Comparison of ENCODE assay signal across 8 cellular contexts in the genomic region with DNA sequence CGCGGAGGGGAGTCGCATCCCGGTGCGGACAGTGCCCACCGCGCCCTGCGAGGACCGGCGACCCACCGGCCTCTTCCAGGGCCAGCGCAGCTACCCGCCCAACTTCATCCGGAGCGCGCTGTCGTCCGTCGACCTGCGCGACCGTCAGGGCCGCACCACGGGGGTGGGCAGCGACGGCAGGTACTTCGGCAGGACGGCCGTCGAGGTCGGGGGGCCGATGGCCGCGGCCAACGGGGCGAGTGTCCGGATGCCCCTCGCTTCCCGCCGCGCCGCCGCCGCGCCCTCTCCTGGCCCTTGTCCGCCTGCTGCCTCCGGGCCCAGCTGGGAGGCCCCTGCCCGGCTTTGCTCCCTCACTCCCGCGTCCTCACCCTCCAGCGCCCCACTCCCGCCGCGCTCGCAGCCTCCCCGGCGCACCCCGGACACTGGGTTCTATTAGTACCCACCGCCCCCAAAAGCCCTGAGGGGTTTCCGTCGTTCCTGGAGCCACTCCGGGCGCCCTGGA. TPM values are rescaled to one million over a fixed set of nuclear protein-coding genes. Genes with fewer than 3 reads are reported as not detected.
DNase-seq lines count a peak whose midpoint lies in the region; ATAC-seq and TF ChIP-seq lines count a peak whose summit lies in the region.
"Not testable (repeated sequence)": the region's sequence is repeated elsewhere in the genome, so short reads cannot be mapped to it uniquely, and the experiment has no call there.

No MANE protein-coding gene starts in this region.

- not testable (repeated sequence) for H3K9me3 ChIP-seq in CD8-positive, alpha-beta T cell (ENCODE audit: low read length); heart left ventricle; lung (ENCODE audit: control insufficient read depth in 2 of 2, insufficient read depth in 1 of 2, low read length in 1 of 2); parathyroid adenoma (ENCODE audit: control insufficient read depth, low read length); suprapubic skin

- not testable (repeated sequence) for TF ChIP-seq POLR2A in NB4 (IDR thresholded peaks at IDR 0.05; ENCODE audit: extremely low read depth, insufficient read length); heart left ventricle (IDR thresholded peaks at IDR 0.05); suprapubic skin (IDR thresholded peaks at IDR 0.05)

- not testable (repeated sequence) for H3K36me3 Mint-ChIP-seq in CD8-positive, alpha-beta T cell; activated T-cell treated with anti-CD3 and anti-CD28 coated beads, Interleukin-2, amount 50 U/mL, for 4 hours (ENCODE audit: insufficient read depth)

- peak overlapping the region; percentile 60 for H2AFZ ChIP-seq in parathyroid adenoma

- TF ChIP-seq CTCF in CD8-positive, alpha-beta T cell (IDR thresholded peaks at IDR 0.05); NB4 (IDR thresholded peaks at IDR 0.05; ENCODE audit: low read depth, low read length); choroid plexus epithelial cell (conservative IDR thresholded peaks at IDR 0.05; ENCODE audit: low read depth, low read length); lung (IDR thresholded peaks at IDR 0.05; ENCODE audit: control extremely low read depth, extremely low read depth); parathyroid adenoma (IDR thresholded peaks at IDR 0.05); suprapubic skin (IDR thresholded peaks at IDR 0.05): not testable (repeated sequence)
- TF ChIP-seq CTCF in heart left ventricle (IDR thresholded peaks at IDR 0.05), result peak in 3 of 12 donors; percentile 6 to 23 (median 21)

- not testable (repeated sequence) for H3K4me1 ChIP-seq in CD8-positive, alpha-beta T cell (ENCODE audit: insufficient read depth, low read length); heart left ventricle; lung (ENCODE audit: control insufficient read depth in 2 of 2, insufficient read depth in 2 of 2, low read length in 2 of 2); parathyroid adenoma
- peaks cover 10% of the 10 kb centered on the region for H3K4me1 ChIP-seq in suprapubic skin

- not testable (repeated sequence) for H3K27me3 ChIP-seq in CD8-positive, alpha-beta T cell (ENCODE audit: insufficient read depth, low read length); heart left ventricle; lung (ENCODE audit: control insufficient read depth, insufficient read depth); parathyroid adenoma (ENCODE audit: control insufficient read depth, insufficient read depth, low read length); suprapubic skin

- not testable (repeated sequence) for H3K79me2 ChIP-seq in parathyroid adenoma

- H3K9me3 Mint-ChIP-seq in CD8-positive, alpha-beta T cell; activated T-cell treated with anti-CD3 and anti-CD28 coated beads, Interleukin-2, amount 50 U/mL, for 4 hours: not testable (repeated sequence)

- H3K36me3 ChIP-seq in CD8-positive, alpha-beta T cell (ENCODE audit: insufficient read depth, low read length); heart left ventricle; lung (ENCODE audit: control insufficient read depth in 2 of 2, insufficient read depth in 2 of 2, low read length in 2 of 2); parathyroid adenoma (ENCODE audit: control insufficient read depth, insufficient read depth, low read length); suprapubic skin: not testable (repeated sequence)

- ATAC-seq in CD8-positive, alpha-beta T cell, result peak; percentile 24
- peak; percentile 39 to 42 for ATAC-seq in activated T-cell treated with anti-CD3 and anti-CD28 coated beads, Interleukin-2, amount 50 U/mL, for 4 hours
- ATAC-seq in heart left ventricle (peak in 3 of 4 donors; percentile 53 to 71 (median 68)), lung (ENCODE audit: insufficient read depth, low FRiP score) (peak; percentile 68)

- POLR2A ChIA-PET in CD8-positive, alpha-beta T cell (lab: Charles Lee), result not testable (repeated sequence)

- not testable (repeated sequence) for H3K27ac Mint-ChIP-seq in CD8-positive, alpha-beta T cell

- CTCF ChIA-PET in CD8-positive, alpha-beta T cell (lab: Charles Lee), result not testable (repeated sequence)

- not testable (repeated sequence) for H3K9ac ChIP-seq in parathyroid adenoma

- 0 to 5% (median 1%) methylated on average over 12 to 63 of the region's 63 CpGs for WGBS in heart left ventricle, 4 donors
- 1 to 2% methylated on average over 32 to 63 of the region's 63 CpGs for WGBS in lung, 2 donors
- WGBS in suprapubic skin, result 6% methylated on average over 6 of the region's 63 CpGs

- not testable (repeated sequence) for TF ChIP-seq EP300 in suprapubic skin (IDR thresholded peaks at IDR 0.05)

- H3K4me1 Mint-ChIP-seq in CD8-positive, alpha-beta T cell (ENCODE audit: low read depth); activated T-cell treated with anti-CD3 and anti-CD28 coated beads, Interleukin-2, amount 50 U/mL, for 4 hours (ENCODE audit: low read depth): not testable (repeated sequence)

- DNase-seq in CD8-positive, alpha-beta T cell, result peak in 1 of 7 experiments; percentile 4
- peak; percentile 0 for DNase-seq in NB4 (ENCODE audit: low read depth)
- DNase-seq in activated T-cell treated with anti-CD3 and anti-CD28 coated beads, Interleukin-2, amount 50 U/mL, for 4 hours; choroid plexus epithelial cell (ENCODE audit: low read depth); lung (ENCODE audit: low spot score): not testable (repeated sequence)
- DNase-seq in heart left ventricle, result peak in 1 of 5 donors; percentile 42
- DNase-seq in suprapubic skin (ENCODE audit: low spot score in 2 of 2), result peak in 1 of 2 donors; percentile 46

- intact Hi-C loops in CD8-positive, alpha-beta T cell (cut with DNase I, micrococcal nuclease); heart left ventricle (cut with DNase I): not testable (repeated sequence)

- peak overlapping the region; percentile 77 for H3K4me3 Mint-ChIP-seq in CD8-positive, alpha-beta T cell
- H3K4me3 Mint-ChIP-seq in activated T-cell treated with anti-CD3 and anti-CD28 coated beads, Interleukin-2, amount 50 U/mL, for 4 hours, result peak overlapping the region; percentile 81

- peaks cover 12% of the 10 kb centered on the region for H3K27me3 Mint-ChIP-seq in CD8-positive, alpha-beta T cell (ENCODE audit: low read depth)
- H3K27me3 Mint-ChIP-seq in activated T-cell treated with anti-CD3 and anti-CD28 coated beads, Interleukin-2, amount 50 U/mL, for 4 hours (ENCODE audit: low read depth), result not testable (repeated sequence)

- H3K4me3 ChIP-seq in CD8-positive, alpha-beta T cell (ENCODE audit: low read depth, low read length); NB4 (ENCODE audit: low read depth, low read length): not testable (repeated sequence)
- peak overlapping the region; percentile 32 for H3K4me3 ChIP-seq in choroid plexus epithelial cell (ENCODE audit: low read depth, low read length)
- H3K4me3 ChIP-seq in heart left ventricle, result peak overlapping the region; percentile 39 to 83 (median 64)
- peak overlapping the region; percentile 54 for H3K4me3 ChIP-seq in lung
- peak overlapping the region; percentile 44 for H3K4me3 ChIP-seq in parathyroid adenoma (ENCODE audit: low read depth, low read length)
- H3K4me3 ChIP-seq in suprapubic skin, result peak overlapping the region; percentile 80

- H3K4me2 ChIP-seq in parathyroid adenoma (ENCODE audit: low read length), result not testable (repeated sequence)

- not testable (repeated sequence) for H3K27ac ChIP-seq in CD8-positive, alpha-beta T cell (ENCODE audit: low read depth, low read length); parathyroid adenoma
- H3K27ac ChIP-seq in heart left ventricle (peak overlapping the region in 10 of 12 donors; percentile 36 to 92 (median 79)), lung (ENCODE audit: low read depth in 1 of 2, low read length in 1 of 2) (peak overlapping the region; percentile 66 to 73), suprapubic skin (peak overlapping the region; percentile 88)

RNA-seq across cellular contexts. Expression of a gene that starts 43.6 kb away (rescaled TPM):
- total RNA-seq in CD8-positive, alpha-beta T cell, result not detected
- total RNA-seq in activated T-cell treated with anti-CD3 and anti-CD28 coated beads, Interleukin-2, amount 50 U/mL, for 4 hours, result under 1 TPM; 0.11 to 0.18 (median 0.16) TPM
- under 1 TPM in 1 of 9 donors, not detected in 8; 0.09 TPM for total RNA-seq in heart left ventricle
- under 1 TPM; 0.08 to 0.10 TPM for polyA plus RNA-seq in heart left ventricle
- total RNA-seq in lung, result under 1 TPM in 1 of 2 donors, not detected in 1; 0.34 TPM
- polyA plus RNA-seq in lung, result under 1 TPM; 0.03 to 0.28 TPM
- under 1 TPM in 2 of 4 donors, not detected in 2; 0.18 to 0.19 TPM for total RNA-seq in suprapubic skin
